16 cellular contexts compared by ENCODE assay signal in genomic region chr19:34393629-34394028, GRCh38.
"Had no signal": no experiment of that assay in that cellular context is flagged by ENCODE, and none has a peak within 500 bp of the region (broad histone marks: within the 10 kb centered on the region; RNA-seq: fewer than 3 reads in every experiment).

No MANE protein-coding gene starts in this region.

- H3K9me3 ChIP-seq: right atrium auricular region, upper lobe of right lung had no signal

- ATAC-seq: activated CD8-positive, alpha-beta T cell treated with anti-CD3 and anti-CD28 coated beads, Interleukin-2, amount 10 ng/mL, durations not matched to agents 7 days and 5 days; foreskin keratinocyte; upper lobe of right lung had no signal

- H3K27me3 ChIP-seq: foreskin keratinocyte, right atrium auricular region, upper lobe of right lung had no signal

- H3K4me1 ChIP-seq: foreskin keratinocyte, right atrium auricular region, upper lobe of right lung had no signal

- H3K27ac ChIP-seq: foreskin keratinocyte, right atrium auricular region, upper lobe of right lung had no signal

- H3K4me3 ChIP-seq: lung, right atrium auricular region, smooth muscle cell, upper lobe of right lung had no signal

- DNase-seq: activated CD4-positive, alpha-beta T cell treated with anti-CD3 and anti-CD28 coated beads, Interleukin-2, amount 10 ng/mL, durations not matched to agents 7 days and 5 days; activated CD4-positive, CD25-positive, alpha-beta regulatory T cell; activated CD8-positive, alpha-beta T cell treated with anti-CD3 and anti-CD28 coated beads, Interleukin-2, amount 10 ng/mL, durations not matched to agents 7 days and 5 days; activated naive CD4-positive, alpha-beta T cell treated with Interleukin-2 at 50 U/mL for 16 hours; activated naive CD8-positive, alpha-beta T cell treated with anti-CD3 and anti-CD28 coated beads, Interleukin-2, amount 10 ng/mL, durations not matched to agents 7 days and 5 days; activated T-cell treated with anti-CD3 and anti-CD28 coated beads, Interleukin-2, amount 50 U/mL, for 24 hours; central memory CD4-positive, alpha-beta T cell; foreskin keratinocyte; glutamatergic neuron; nephron progenitor cell; occipital lobe; stimulated activated CD4-positive, alpha-beta T cell treated with anti-CD3 and anti-CD28 coated beads, Interleukin-4, amount 100 ng/mL, for 1 hour; upper lobe of right lung had no signal
